In the genomic region with DNA sequence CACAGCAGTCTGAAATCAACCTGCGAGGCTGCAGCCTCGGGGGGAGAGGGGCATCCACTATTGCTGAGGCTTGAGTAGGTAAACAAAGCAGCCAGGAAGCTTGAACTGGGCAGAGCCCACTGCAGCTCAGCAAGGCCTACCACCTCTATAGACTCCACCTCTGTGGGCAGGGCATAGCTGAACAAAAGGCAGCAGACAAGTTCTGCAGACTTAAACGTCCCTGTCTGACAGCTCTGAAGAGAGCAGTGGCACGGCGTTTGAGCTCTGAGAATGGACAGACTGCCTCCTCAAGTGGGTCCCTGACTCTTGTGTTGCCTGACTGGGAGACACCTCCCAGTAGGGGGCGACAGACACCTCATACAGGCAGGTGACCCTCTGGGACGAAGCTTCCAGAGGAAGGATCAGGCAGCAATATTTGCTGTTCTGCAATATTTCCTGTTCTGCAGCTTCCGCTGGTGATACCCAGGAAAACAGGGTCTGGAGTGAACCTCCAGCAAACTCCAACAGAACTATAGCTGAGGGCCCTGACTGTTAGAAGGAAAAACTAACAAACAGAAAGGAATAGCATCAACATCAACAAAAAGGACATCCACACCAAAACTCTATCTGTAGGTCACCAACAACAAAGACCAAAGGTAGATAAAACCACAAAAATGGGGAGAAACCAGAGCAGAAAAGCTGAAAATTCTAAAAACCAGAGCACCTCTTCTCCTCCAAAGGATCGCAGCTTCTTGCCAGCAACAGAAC, we compare ENCODE assay signal across 8 cellular contexts. TPM values are rescaled to one million over a fixed set of nuclear protein-coding genes. Genes with fewer than 3 reads are reported as not detected.
DNase-seq lines count a peak whose midpoint lies in the region; ATAC-seq, FAIRE-seq and TF ChIP-seq lines count a peak whose summit lies in the region.
"Not testable (repeated sequence)": the region's sequence is repeated elsewhere in the genome, so short reads cannot be mapped to it uniquely, and the experiment has no call there.

No MANE protein-coding gene starts in this region.

- TF ChIP-seq POLR2A in GM12878 (IDR thresholded peaks at IDR 0.05; ENCODE audit: low read depth, low read length), result not testable (repeated sequence)

- not testable (repeated sequence) for H3K9me2 ChIP-seq in OCI-LY7 (ENCODE audit: insufficient read depth, low read length)

- peak; percentile 58 for TF ChIP-seq RAD21 in GM12878 (IDR thresholded peaks at IDR 0.05; ENCODE audit: insufficient read depth, low read depth, low read length)

- H3K4me3 Mint-ChIP-seq in neural progenitor cell, result not testable (repeated sequence)

- not testable (repeated sequence) for H3K9me3 Mint-ChIP-seq in neural progenitor cell

- H2AFZ ChIP-seq in OCI-LY7 (ENCODE audit: low read length); GM12878 (ENCODE audit: control insufficient read depth, low read depth, low read length): not testable (repeated sequence)
- peak overlapping the region; percentile 98 for H2AFZ ChIP-seq in neural progenitor cell (replicated peaks)

- H3K36me3 Mint-ChIP-seq in neural progenitor cell, result not testable (repeated sequence)

- ATAC-seq in GM12878, result peak; percentile 60; the same call in 2 of the 3 replicates

- WGBS in GM12878 (ENCODE audit: insufficient coverage, insufficient replicate concordance, low lambda C conversion rate, missing lambda C conversion rate), result 12% methylated on average over 9 of the region's 9 CpGs

- H3K4me1 Mint-ChIP-seq in neural progenitor cell, result not testable (repeated sequence)

- H3K27me3 Mint-ChIP-seq in neural progenitor cell (ENCODE audit: insufficient read depth, low read depth), result not testable (repeated sequence)

- RAD21 ChIA-PET in GM12878 (lab: Charles Lee; ENCODE audit: unreplicated experiment), result interaction anchor here (0.7 to 3.1 kb wide), 14 partner anchors 13 to 615 kb away, joined by 3 to 29 read pairs (median 4); partner anchors contain the start of gene HERC3

- not testable (repeated sequence) for H3K4me1 ChIP-seq in OCI-LY7 (ENCODE audit: insufficient read depth, low read length, poor library complexity, severe bottlenecking); GM12878 (ENCODE audit: control insufficient read depth, insufficient read depth, low read length); neural progenitor cell

- not testable (repeated sequence) for H3K4me3 ChIP-seq in BJ (ENCODE audit: low read depth, low read length); HFF-Myc (replicated peaks; ENCODE audit: low read depth, low read length); OCI-LY7 (ENCODE audit: low read depth, low read length, poor library complexity, severe bottlenecking); GM12878; neural progenitor cell

- SMC1A ChIA-PET in GM12878 (lab: Charles Lee; ENCODE audit: uncharacterized antibody, unreplicated experiment), result interaction anchor here (0.8 to 3.6 kb wide), 23 partner anchors 8 to 484 kb away, joined by 3 to 30 read pairs (median 5); no protein-coding TSS in a partner anchor

- BruUV-seq in OCI-LY7 (replicated peaks; lab: Mats Ljungman, UMichigan); GM12878 (replicated peaks; lab: Mats Ljungman, UMichigan): not testable (repeated sequence)

- not testable (repeated sequence) for H3K27ac Mint-ChIP-seq in neural progenitor cell

- H3K9ac ChIP-seq in GM12878 (ENCODE audit: control insufficient read depth, insufficient read depth, low read length); neural progenitor cell: not testable (repeated sequence)

- FAIRE-seq in GM12878 (lab: Jason Lieb, UNC), result peak; percentile 61

- POLR2A ChIA-PET in BJ (lab: Charles Lee); OCI-LY7 (lab: Charles Lee); GM12878 (lab: Charles Lee): not testable (repeated sequence)

- not testable (repeated sequence) for H3K9me3 ChIP-seq in OCI-LY7 (ENCODE audit: low read length); GM12878 (replicated peaks; ENCODE audit: control insufficient read depth, insufficient read depth, low read length); neural progenitor cell (ENCODE audit: low read depth)

- not testable (repeated sequence) for H3K27ac ChIP-seq in OCI-LY7 (ENCODE audit: low read depth, low read length, poor library complexity, severe bottlenecking); GM12878 (ENCODE audit: control insufficient read depth, insufficient read depth); neural progenitor cell

- H3K79me2 ChIP-seq in OCI-LY7 (ENCODE audit: insufficient read depth, low read depth, low read length); GM12878 (ENCODE audit: control insufficient read depth, insufficient read depth, low read length); neural progenitor cell (ENCODE audit: low read depth): not testable (repeated sequence)

- H3F3A ChIP-seq in neural progenitor cell (ENCODE audit: low read depth), result not testable (repeated sequence)

- CTCF ChIA-PET in BJ (lab: Yijun Ruan, JAX) (interaction anchor here (0.6 to 2.6 kb wide), 43 partner anchors 9 to 917 kb away, joined by 3 to 17 read pairs (median 4); partner anchors contain the start of genes NAP1L5 and PYURF), OCI-LY7 (lab: Charles Lee; ENCODE audit: unreplicated experiment) (interaction anchor here (0.6 to 1.0 kb wide), 3 partner anchors 119 to 236 kb away, joined by 3 to 4 read pairs (median 3); no protein-coding TSS in a partner anchor), GM12878 (lab: Yijun Ruan, JAX) (interaction anchor here (0.6 to 7.4 kb wide), 54 partner anchors 9 to 624 kb away, joined by 3 to 76 read pairs (median 5); partner anchors contain the start of gene HERC3)

- intact Hi-C loops in OCI-LY7 (cut with micrococcal nuclease; ENCODE audit: unreplicated experiment) (loop anchor here (1.0 to 10.0 kb wide), 2 partner anchors 255 to 485 kb away; no protein-coding TSS in a partner anchor), GM12878 (cut with micrococcal nuclease; ENCODE audit: unreplicated experiment) (loop anchor here (1.0 to 2.0 kb wide), 3 partner anchors 120 to 485 kb away; no protein-coding TSS in a partner anchor), cardiac septum (cut with DNase I) (loop anchor here (1.0 kb wide), 1 partner anchor 120 kb away; no protein-coding TSS in a partner anchor)

- TF ChIP-seq CTCF in BJ (IDR thresholded peaks at IDR 0.05; ENCODE audit: insufficient read depth, low read depth, low read length) (peak; percentile 67), HFF-Myc (IDR thresholded peaks at IDR 0.05; ENCODE audit: low read depth, low read length, missing control alignments) (peak; percentile 65), OCI-LY7 (conservative IDR thresholded peaks at IDR 0.05; ENCODE audit: low read length) (peak; percentile 72), GM12878 (IDR thresholded peaks at IDR 0.05 in 2 of 3, conservative IDR thresholded peaks at IDR 0.05 in 1 of 3; ENCODE audit: control insufficient read depth in 2 of 3, extremely low read depth in 1 of 3, insufficient read depth in 1 of 3, low read depth in 3 of 3, low read length in 3 of 3) (peak; percentile 34 to 60 (median 52)), neural progenitor cell (IDR thresholded peaks at IDR 0.05) (peak; percentile 76)

- H3K27me3 ChIP-seq in BJ (ENCODE audit: control insufficient read depth, insufficient read depth, low read length); GM12878 (replicated peaks in 1 of 2; ENCODE audit: control insufficient read depth in 2 of 2, insufficient read depth in 2 of 2, low read length in 1 of 2); neural progenitor cell: not testable (repeated sequence)

- H3K4me2 ChIP-seq in OCI-LY7 (ENCODE audit: low read length); GM12878 (ENCODE audit: control insufficient read depth, insufficient read depth); neural progenitor cell: not testable (repeated sequence)

- H4K20me1 ChIP-seq in OCI-LY7 (ENCODE audit: insufficient read depth, low read length); GM12878 (ENCODE audit: control insufficient read depth, insufficient read depth); neural progenitor cell (ENCODE audit: low read depth): not testable (repeated sequence)

- not testable (repeated sequence) for DNase-seq in BJ (ENCODE audit: low read depth); HFF-Myc (ENCODE audit: extremely low read depth, low read depth); GM12878 (ENCODE audit: low read depth, low spot score)
- DNase-seq in OCI-LY7 (ENCODE audit: low spot score), result peak; percentile 51
- DNase-seq in activated CD4-positive, alpha-beta T cell treated with anti-CD3 and anti-CD28 coated beads, Interleukin-2, amount 50 U/mL, for 48 hours, result peak; percentile 78 to 86
- peak; percentile 78 for DNase-seq in cardiac septum (ENCODE audit: low spot score)
- peak; percentile 54 for DNase-seq in neural progenitor cell (ENCODE audit: low spot score)
- peak; percentile 37 to 59 for DNase-seq in stimulated activated CD8-positive, alpha-beta memory T cell treated with anti-CD3 and anti-CD28 coated beads, Interleukin-2, amount 100 ng/mL, for 1 hour (ENCODE audit: low read depth in 2 of 2)

- H3K36me3 ChIP-seq in BJ (ENCODE audit: control insufficient read depth, insufficient read depth, low read length); OCI-LY7 (ENCODE audit: insufficient read depth, low read length); GM12878 (ENCODE audit: control insufficient read depth in 2 of 2, insufficient read depth in 2 of 2, low read length in 1 of 2); neural progenitor cell: not testable (repeated sequence)

- in situ Hi-C loops in GM12878 (cut with MboI), result loop anchor here (5.0 kb wide), 1 partner anchor 118 kb away; no protein-coding TSS in a partner anchor

- not testable (repeated sequence) for TF ChIP-seq EP300 in GM12878 (IDR thresholded peaks at IDR 0.05; ENCODE audit: borderline replicate concordance in 1 of 2, control insufficient read depth in 1 of 2, low read depth in 2 of 2, low read length in 2 of 2)

RNA-seq across cellular contexts. Expression of gene PYURF, which starts 15.9 kb away (rescaled TPM):
- polyA plus RNA-seq in BJ (2011; rRNA removed) (34.9 and 44.2 TPM in 2 replicates), GM12878 (2011; rRNA removed) (99.9 and 144 TPM in 2 replicates), GM12878 (2014; fragmentation: Illumina TruSeq; extraction: Trizol) (58.7 and 65.6 TPM in 2 replicates), GM12878 (2014; fragmentation: Nextera tagmentation; extraction: Ambion mirVana) (10 to 100 TPM; 16.7 to 58.1 TPM), GM12878 (2014; rRNA removed) (122 and 127 TPM in 2 replicates), GM12878 (2016; fragmentation: Nextera tagmentation; extraction: Ambion mirVana) (100 to 1,000 TPM; 174 to 181 TPM)
- 4.5 and 4.7 TPM in 2 replicates for polyA minus RNA-seq in BJ (2011; rRNA and poly(A)+ RNA removed)
- 22.9 and 25.0 TPM in 2 replicates for total RNA-seq in OCI-LY7 (2014; rRNA removed; shearing (Covaris generic))
- total RNA-seq in OCI-LY7 (2022) (26.1 and 27.4 TPM in 2 replicates), GM12878 (2014; rRNA removed) (93.7 and 95.8 TPM in 2 replicates), GM12878 (2014; rRNA removed; fragmentation: Illumina TruSeq; extraction: Trizol) (55.7 and 57.6 TPM in 2 replicates), GM12878 (2021) (60.3 and 63.4 TPM in 2 replicates), cardiac septum (50.8 TPM), neural progenitor cell (ENCODE audit: low replicate concordance) (87.1 and 106 TPM in 2 replicates)
- 14.8 and 15.7 TPM in 2 replicates for total RNA-seq in GM12878 (2013; cell fraction: nucleolus; rRNA removed)
- 46.2 TPM for polyA plus RNA-seq in GM12878 (2011; ENCODE audit: low read depth)
- polyA plus RNA-seq in GM12878 (2011; cell fraction: cytosol; rRNA removed), result 40.0 and 45.9 TPM in 2 replicates
- 25.6 and 28.8 TPM in 2 replicates for polyA plus RNA-seq in GM12878 (2011; cell fraction: nucleus; rRNA removed)
- polyA plus RNA-seq in GM12878 (2012), result 57.1 and 58.5 TPM in 2 replicates
- 12.5 and 14.2 TPM in 2 replicates for polyA minus RNA-seq in GM12878 (2011; rRNA and poly(A)+ RNA removed)
- polyA minus RNA-seq in GM12878 (2011; cell fraction: cytosol; rRNA and poly(A)+ RNA removed), result 8.1 and 10.6 TPM in 2 replicates
- polyA minus RNA-seq in GM12878 (2011; cell fraction: nucleus; rRNA and poly(A)+ RNA removed), result 6.8 and 12.2 TPM in 2 replicates

RNA-seq across cellular contexts. Expression of gene HERC3, which starts 52.8 kb away (rescaled TPM):
- polyA plus RNA-seq in BJ (2011; rRNA removed) (13.0 and 13.2 TPM in 2 replicates), GM12878 (2011; rRNA removed) (18.2 and 22.9 TPM in 2 replicates), GM12878 (2014; fragmentation: Illumina TruSeq; extraction: Trizol) (3.9 and 4.6 TPM in 2 replicates), GM12878 (2014; fragmentation: Nextera tagmentation; extraction: Ambion mirVana) (under 1 TPM; 0.52 to 0.82 TPM), GM12878 (2014; rRNA removed) (2.5 and 2.8 TPM in 2 replicates), GM12878 (2016; fragmentation: Nextera tagmentation; extraction: Ambion mirVana) (1 to 10 TPM; 2.6 to 2.9 TPM)
- 12.0 and 12.3 TPM in 2 replicates for polyA minus RNA-seq in BJ (2011; rRNA and poly(A)+ RNA removed)
- 9.2 and 14.4 TPM in 2 replicates for total RNA-seq in OCI-LY7 (2014; rRNA removed; shearing (Covaris generic))
- total RNA-seq in OCI-LY7 (2022) (22.9 and 26.3 TPM in 2 replicates), GM12878 (2014; rRNA removed) (1.9 and 2.4 TPM in 2 replicates), GM12878 (2014; rRNA removed; fragmentation: Illumina TruSeq; extraction: Trizol) (2.7 and 3.0 TPM in 2 replicates), GM12878 (2021) (4.5 and 5.5 TPM in 2 replicates), cardiac septum (46.3 TPM), neural progenitor cell (ENCODE audit: low replicate concordance) (2.3 and 4.1 TPM in 2 replicates)
- 38.4 and 38.7 TPM in 2 replicates for total RNA-seq in GM12878 (2013; cell fraction: nucleolus; rRNA removed)
- 2.9 TPM for polyA plus RNA-seq in GM12878 (2011; ENCODE audit: low read depth)
- polyA plus RNA-seq in GM12878 (2011; cell fraction: cytosol; rRNA removed), result 8.6 and 13.2 TPM in 2 replicates
- 20.5 and 31.7 TPM in 2 replicates for polyA plus RNA-seq in GM12878 (2011; cell fraction: nucleus; rRNA removed)
- polyA plus RNA-seq in GM12878 (2012), result 4.1 and 6.4 TPM in 2 replicates
- 32.3 and 34.4 TPM in 2 replicates for polyA minus RNA-seq in GM12878 (2011; rRNA and poly(A)+ RNA removed)
- polyA minus RNA-seq in GM12878 (2011; cell fraction: cytosol; rRNA and poly(A)+ RNA removed), result 6.1 and 7.7 TPM in 2 replicates
- polyA minus RNA-seq in GM12878 (2011; cell fraction: nucleus; rRNA and poly(A)+ RNA removed), result 31.2 and 36.6 TPM in 2 replicates
